In genomic region chr5:139462582-139463276, GRCh38 we compare ENCODE assay signal across 13 cellular contexts. TPM values are rescaled to one million over a fixed set of nuclear protein-coding genes. Genes with fewer than 3 reads are reported as not detected.
DNase-seq lines count a peak whose midpoint lies in the region; ATAC-seq and TF ChIP-seq lines count a peak whose summit lies in the region.
"Had no signal": no experiment of that assay in that cellular context is flagged by ENCODE, and none has a peak within 500 bp of the region (broad histone marks: within the 10 kb centered on the region; RNA-seq: fewer than 3 reads in every experiment).

A gene with protein sequence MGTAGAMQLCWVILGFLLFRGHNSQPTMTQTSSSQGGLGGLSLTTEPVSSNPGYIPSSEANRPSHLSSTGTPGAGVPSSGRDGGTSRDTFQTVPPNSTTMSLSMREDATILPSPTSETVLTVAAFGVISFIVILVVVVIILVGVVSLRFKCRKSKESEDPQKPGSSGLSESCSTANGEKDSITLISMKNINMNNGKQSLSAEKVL (minus strand): TSS chr5:139462743. CDS start chr5:139462670, 73 bp downstream.

- no peak within 1 kb of the TSS for H3K4me3 ChIP-seq in CD4-positive, alpha-beta memory T cell (ENCODE audit: low read length in 2 of 2)
- no peak within 1 kb of the TSS for H3K4me3 ChIP-seq in parathyroid adenoma (ENCODE audit: low read depth, low read length)
- H3K4me3 ChIP-seq: BLaER1 treated with 17β-estradiol and CSF1 and Interleukin-3, amounts not matched to agents 10 nM and 100 nM had no signal

- CTCF ChIA-PET in CD4-positive, alpha-beta memory T cell (lab: Charles Lee; ENCODE audit: partially characterized antibody), result interaction anchor here (1.5 kb wide), 1 partner anchor 24 kb away, joined by 3 read pairs; the partner anchor contains the start of gene DNAJC18

- H3K4me1 Mint-ChIP-seq in CD4-positive, alpha-beta memory T cell, result peaks cover 16 to 31% (median 27%) of the 10 kb centered on the region in 4 donors

- TF ChIP-seq POLR2A in GM18505 (IDR thresholded peaks at IDR 0.05; ENCODE audit: borderline replicate concordance, extremely low read depth, insufficient read depth, insufficient read length), result no peak

- no peak within 1 kb of the TSS for H3K27ac ChIP-seq in CD4-positive, alpha-beta memory T cell (ENCODE audit: low read depth, low read length)
- H3K27ac ChIP-seq in parathyroid adenoma, result peak within 1 kb of the TSS; percentile 57
- H3K27ac ChIP-seq: foreskin keratinocyte, VCaP had no signal

- H3K9me3 Mint-ChIP-seq in CD4-positive, alpha-beta memory T cell, result no peaks in the 10 kb centered on the region

- H3K36me3 Mint-ChIP-seq in CD4-positive, alpha-beta memory T cell, result no peaks in the 10 kb centered on the region
- H3K36me3 Mint-ChIP-seq: naive thymus-derived CD4-positive, alpha-beta T cell had no signal

- intact Hi-C loops in CD4-positive, alpha-beta memory T cell (cut with micrococcal nuclease), result no loop called here
- intact Hi-C loops in cardiac septum (cut with DNase I), result no loop called here

- H3K27ac Mint-ChIP-seq in CD4-positive, alpha-beta memory T cell, result peak within 1 kb of the TSS in 6 of 7 donors; percentile 4 to 91 (median 44)

- H3K4me2 ChIP-seq in parathyroid adenoma (ENCODE audit: low read length), result no peak within 1 kb of the TSS

- H3K27me3 ChIP-seq in CD4-positive, alpha-beta memory T cell (ENCODE audit: insufficient read depth, low read length), result no peaks in the 10 kb centered on the region
- no peaks in the 10 kb centered on the region for H3K27me3 ChIP-seq in parathyroid adenoma (ENCODE audit: control insufficient read depth, insufficient read depth, low read length)
- H3K27me3 ChIP-seq: BLaER1 treated with 17β-estradiol and CSF1 and Interleukin-3, amounts not matched to agents 10 nM and 100 nM; foreskin keratinocyte had no signal

- no peaks in the 10 kb centered on the region for H3K79me2 ChIP-seq in parathyroid adenoma

- POLR2A ChIA-PET in CD4-positive, alpha-beta memory T cell (lab: Charles Lee; ENCODE audit: partially characterized antibody), result interaction anchor here (1.6 to 10.1 kb wide), 4 partner anchors 8 to 19 kb away, joined by 3 to 171 read pairs (median 44); partner anchors contain the start of genes DNAJC18, SMIM33 and STING1

- ATAC-seq in GM18505 (IDR thresholded peaks at IDR 0.05; ENCODE audit: unreplicated experiment), result no peak
- ATAC-seq: foreskin keratinocyte; naive thymus-derived CD4-positive, alpha-beta T cell had no signal

- no peak for DNase-seq in CD4-positive, alpha-beta memory T cell
- DNase-seq in UCSD-AML1 (lab: John Stamatoyannopoulos, UW; ENCODE audit: unreplicated experiment), result peak; percentile 43
- DNase-seq in cardiac septum (ENCODE audit: low spot score), result no peak
- DNase-seq in NCI-H1105 (lab: John Stamatoyannopoulos, UW), result no peak
- no peak for DNase-seq in NCI-H510A treated with DMSO at 0.1 percent for 48 hours (lab: John Stamatoyannopoulos, UW)
- DNase-seq in H4 (ENCODE audit: low spot score), result no peak
- DNase-seq: foreskin keratinocyte; naive thymus-derived CD4-positive, alpha-beta T cell; NCI-H1436 treated with DMSO at 0.1 percent for 48 hours had no signal

- peak within 1 kb of the TSS in 1 of 8 donors; percentile 20 for H3K4me3 Mint-ChIP-seq in CD4-positive, alpha-beta memory T cell

- H3K27me3 Mint-ChIP-seq in CD4-positive, alpha-beta memory T cell, result no peaks in the 10 kb centered on the region
- H3K27me3 Mint-ChIP-seq: naive thymus-derived CD4-positive, alpha-beta T cell had no signal

- TF ChIP-seq CTCF in parathyroid adenoma (IDR thresholded peaks at IDR 0.05), result no peak

- H2AFZ ChIP-seq in parathyroid adenoma, result no peak within 1 kb of the TSS

- no peaks in the 10 kb centered on the region for H3K36me3 ChIP-seq in CD4-positive, alpha-beta memory T cell (ENCODE audit: insufficient read depth, low read length)
- no peaks in the 10 kb centered on the region for H3K36me3 ChIP-seq in parathyroid adenoma (ENCODE audit: control insufficient read depth, insufficient read depth, low read length)
- H3K36me3 ChIP-seq: BLaER1 treated with 17β-estradiol and CSF1 and Interleukin-3, amounts not matched to agents 10 nM and 100 nM had no signal

- no peak within 1 kb of the TSS for H3K9ac ChIP-seq in parathyroid adenoma

- H3K4me1 ChIP-seq in CD4-positive, alpha-beta memory T cell (ENCODE audit: insufficient read depth, low read length), result peaks cover 36% of the 10 kb centered on the region
- H3K4me1 ChIP-seq in parathyroid adenoma, result no peaks in the 10 kb centered on the region
- H3K4me1 ChIP-seq: foreskin keratinocyte had no signal

- H3K9me3 ChIP-seq in CD4-positive, alpha-beta memory T cell (ENCODE audit: control insufficient read depth in 1 of 2, low read length in 2 of 2), result no peaks in the 10 kb centered on the region
- no peaks in the 10 kb centered on the region for H3K9me3 ChIP-seq in parathyroid adenoma (ENCODE audit: control insufficient read depth, low read length)
- H3K9me3 ChIP-seq: BLaER1 treated with 17β-estradiol and CSF1 and Interleukin-3, amounts not matched to agents 10 nM and 100 nM had no signal

RNA-seq across cellular contexts. Expression of the gene that starts here (rescaled TPM):
- under 1 TPM; 0.32 to 0.33 TPM for total RNA-seq in CD4-positive, alpha-beta memory T cell
- not detected for polyA plus RNA-seq in CD4-positive, alpha-beta memory T cell
- 20.1 TPM for total RNA-seq in cardiac septum
- 0.10 TPM in 1 of 2 replicates, not detected in the other for total RNA-seq in H4 (2014; rRNA removed; shearing (Covaris generic))
- total RNA-seq: foreskin keratinocyte had no signal
- polyA plus RNA-seq: foreskin keratinocyte had no signal

Comparison
In these comparisons a context has a peak if more than half of its experiments do, and no peak if none do; other contexts are left out.
1. RNA of the gene that starts here (total RNA-seq): 20.1 TPM in cardiac septum (single experiment); 0.32 to 0.33 TPM in CD4-positive, alpha-beta memory T cell and 0.10 TPM in H4; every median in the first group is over 10 times any median in the second.